23 cellular contexts compared by ENCODE assay signal in the genomic region with DNA sequence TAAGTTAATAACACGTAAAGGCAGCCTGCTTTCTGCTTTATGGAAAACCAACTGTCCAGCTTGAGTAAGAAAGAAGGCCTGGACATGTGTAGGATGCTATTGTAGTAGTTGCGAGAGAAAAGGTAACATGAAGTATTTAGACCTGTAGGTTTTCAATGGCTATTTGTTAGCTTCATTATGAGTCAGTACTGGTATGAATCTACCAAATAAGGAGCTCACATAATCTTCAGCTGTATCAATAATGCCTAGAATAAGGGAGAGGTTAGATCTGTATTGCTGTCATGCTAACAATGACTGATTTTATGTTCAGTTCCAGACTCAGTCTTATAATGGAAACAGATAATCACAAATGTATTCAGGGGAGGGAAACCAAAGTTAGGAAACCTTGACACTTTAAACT.
DNase-seq lines count a peak whose midpoint lies in the region; ATAC-seq and TF ChIP-seq lines count a peak whose summit lies in the region.
"Had no signal": no experiment of that assay in that cellular context is flagged by ENCODE, and none has a peak within 500 bp of the region (broad histone marks: within the 10 kb centered on the region; RNA-seq: fewer than 3 reads in every experiment).

No MANE protein-coding gene starts in this region.

- WGBS in mammary epithelial cell (ENCODE audit: low coverage, missing lambda C conversion rate): 51% methylated on average over 2 of the region's 2 CpGs

- no peaks in the 10 kb centered on the region for H3K27me3 ChIP-seq in mammary epithelial cell (ENCODE audit: insufficient read depth, low read length)
- no peaks in the 10 kb centered on the region for H3K27me3 ChIP-seq in left ventricle myocardium inferior (ENCODE audit: low read depth)
- H3K27me3 ChIP-seq: colonic mucosa, hepatocyte, MG63 had no signal

- H3K4me3 ChIP-seq in mammary epithelial cell (replicated peaks in 1 of 3; ENCODE audit: insufficient read depth in 1 of 3, low read depth in 2 of 3, low read length in 3 of 3) (no peak overlapping the region), left ventricle myocardium inferior (no peak overlapping the region)
- H3K4me3 ChIP-seq: colonic mucosa, hepatocyte, MG63, thoracic aorta had no signal

- H2AFZ ChIP-seq in mammary epithelial cell (ENCODE audit: low read depth, low read length): no peak overlapping the region
- H2AFZ ChIP-seq: hepatocyte had no signal

- H3K36me3 Mint-ChIP-seq in CD14-positive monocyte (no peaks in the 10 kb centered on the region), MCF 10A (ENCODE audit: insufficient read depth, unreplicated experiment) (no peaks in the 10 kb centered on the region)
- H3K36me3 Mint-ChIP-seq: activated naive CD4-positive, alpha-beta T cell treated with anti-CD3 and anti-CD28 coated beads, Interleukin-2, amount 50 U/mL, for 24 hours; WTC11 had no signal

- H3K9me3 ChIP-seq in mammary epithelial cell (replicated peaks; ENCODE audit: insufficient read depth, low read length) (no peaks in the 10 kb centered on the region), left ventricle myocardium inferior (replicated peaks) (peaks cover 3% of the 10 kb centered on the region)
- H3K9me3 ChIP-seq: colonic mucosa, MG63, thoracic aorta had no signal

- intact Hi-C loops in CD14-positive monocyte (cut with micrococcal nuclease): no loop called here
- intact Hi-C loops in MCF 10A (cut with micrococcal nuclease): no loop called here
- intact Hi-C loops in mammary epithelial cell (cut with micrococcal nuclease): no loop called here
- intact Hi-C loops in left ventricle myocardium inferior (cut with micrococcal nuclease): no loop called here

- no peaks in the 10 kb centered on the region for H3K79me2 ChIP-seq in mammary epithelial cell (ENCODE audit: insufficient read depth, low read length)
- H3K79me2 ChIP-seq: hepatocyte had no signal

- H3K36me3 ChIP-seq in mammary epithelial cell (ENCODE audit: insufficient read depth, low read length) (no peaks in the 10 kb centered on the region), left ventricle myocardium inferior (no peaks in the 10 kb centered on the region)
- H3K36me3 ChIP-seq: colonic mucosa, MG63, thoracic aorta had no signal

- H3K9ac ChIP-seq in mammary epithelial cell (ENCODE audit: insufficient read depth, low read length): no peak overlapping the region

- H3K4me1 Mint-ChIP-seq in CD14-positive monocyte (no peaks in the 10 kb centered on the region), MCF 10A (ENCODE audit: insufficient read depth, unreplicated experiment) (no peaks in the 10 kb centered on the region)
- H3K4me1 Mint-ChIP-seq: activated CD4-positive, alpha-beta memory T cell treated with anti-CD3 and anti-CD28 coated beads, Interleukin-2, amount 10 ng/mL, durations not matched to agents 7 days and 5 days; activated naive CD4-positive, alpha-beta T cell treated with anti-CD3 and anti-CD28 coated beads, Interleukin-2, amount 50 U/mL, for 24 hours; nephron; WTC11 had no signal

- H3K27ac Mint-ChIP-seq in CD14-positive monocyte: no peak overlapping the region
- H3K27ac Mint-ChIP-seq in MCF 10A (ENCODE audit: low read depth, unreplicated experiment): no peak overlapping the region
- H3K27ac Mint-ChIP-seq: activated CD4-positive, alpha-beta memory T cell treated with anti-CD3 and anti-CD28 coated beads, Interleukin-2, amount 10 ng/mL, durations not matched to agents 7 days and 5 days; activated naive CD4-positive, alpha-beta T cell treated with anti-CD3 and anti-CD28 coated beads, Interleukin-2, amount 50 U/mL, for 24 hours; nephron; WTC11 had no signal

- H3K9me3 Mint-ChIP-seq in CD14-positive monocyte: peaks cover 0 to 10% (median 2%) of the 10 kb centered on the region in 7 donors
- H3K9me3 Mint-ChIP-seq in MCF 10A (ENCODE audit: unreplicated experiment): no peaks in the 10 kb centered on the region
- H3K9me3 Mint-ChIP-seq: nephron had no signal

- H3K4me2 ChIP-seq in mammary epithelial cell (ENCODE audit: insufficient read depth, low read depth, low read length): no peak overlapping the region
- H3K4me2 ChIP-seq: hepatocyte had no signal

- TF ChIP-seq CTCF in CD14-positive monocyte (IDR thresholded peaks at IDR 0.05) (no peak), MCF 10A (IDR thresholded peaks at IDR 0.05; ENCODE audit: unreplicated experiment) (no peak), mammary epithelial cell (conservative IDR thresholded peaks at IDR 0.05 in 1 of 2, IDR thresholded peaks at IDR 0.05 in 1 of 2; ENCODE audit: extremely low read depth in 1 of 2, insufficient read depth in 1 of 2, low read depth in 1 of 2, low read length in 2 of 2) (no peak), left ventricle myocardium inferior (IDR thresholded peaks at IDR 0.05; ENCODE audit: borderline replicate concordance) (no peak)

- DNase-seq in CD14-positive monocyte (ENCODE audit: low spot score) (no peak), MCF 10A (ENCODE audit: unreplicated experiment) (no peak), mammary epithelial cell (no peak), left ventricle myocardium inferior (no peak)
- DNase-seq: activated CD4-positive, alpha-beta memory T cell treated with anti-CD3 and anti-CD28 coated beads, Interleukin-2, amount 10 ng/mL, durations not matched to agents 7 days and 5 days; activated T-cell treated with anti-CD3 and anti-CD28 coated beads, Interleukin-2, amount 50 U/mL, for 4 hours; colonic mucosa; EL; H7; kidney; MG63; NCI-H187; NCI-H510A treated with DMSO at 0.1 percent for 48 hours; SHP77 had no signal

- H3K4me3 Mint-ChIP-seq in CD14-positive monocyte (no peak overlapping the region), MCF 10A (ENCODE audit: unreplicated experiment) (no peak overlapping the region)
- H3K4me3 Mint-ChIP-seq: activated CD4-positive, alpha-beta memory T cell treated with anti-CD3 and anti-CD28 coated beads, Interleukin-2, amount 10 ng/mL, durations not matched to agents 7 days and 5 days; activated naive CD4-positive, alpha-beta T cell treated with anti-CD3 and anti-CD28 coated beads, Interleukin-2, amount 50 U/mL, for 24 hours; activated T-cell treated with anti-CD3 and anti-CD28 coated beads, Interleukin-2, amount 50 U/mL, for 4 hours; nephron; WTC11 had no signal

- BruUV-seq in MCF 10A (replicated peaks; lab: Mats Ljungman, UMichigan) (no TSS peak), mammary epithelial cell (replicated peaks; lab: Mats Ljungman, UMichigan) (no TSS peak)

- in situ Hi-C loops in mammary epithelial cell (cut with MboI; ENCODE audit: low sequenced_read_pairs in 2 of 2): no loop called here

- ATAC-seq in GM18907 (IDR thresholded peaks at IDR 0.05; ENCODE audit: unreplicated experiment) (peak; percentile 94), GM21447 (IDR thresholded peaks at IDR 0.05; ENCODE audit: unreplicated experiment) (peak; percentile 55), HG02973 (IDR thresholded peaks at IDR 0.05; ENCODE audit: unreplicated experiment) (peak; percentile 77), HG03469 (IDR thresholded peaks at IDR 0.05; ENCODE audit: unreplicated experiment) (peak; percentile 61)
- ATAC-seq: activated T-cell treated with anti-CD3 and anti-CD28 coated beads, Interleukin-2, amount 50 U/mL, for 4 hours; WTC11 had no signal

- H3K27ac ChIP-seq in mammary epithelial cell (ENCODE audit: insufficient read depth, low read depth, low read length): no peak overlapping the region
- no peak overlapping the region for H3K27ac ChIP-seq in left ventricle myocardium inferior (replicated peaks)
- H3K27ac ChIP-seq: colonic mucosa, hepatocyte had no signal

- H3K4me1 ChIP-seq in mammary epithelial cell (ENCODE audit: insufficient read depth, low read length) (no peaks in the 10 kb centered on the region), left ventricle myocardium inferior (no peaks in the 10 kb centered on the region)
- H3K4me1 ChIP-seq: colonic mucosa had no signal

- H4K20me1 ChIP-seq in mammary epithelial cell (ENCODE audit: insufficient read depth, low read length): no peaks in the 10 kb centered on the region

- dilution Hi-C loops in mammary epithelial cell (cut with HindIII; ENCODE audit: low sequenced_read_pairs): no loop called here

- H3K27me3 Mint-ChIP-seq in CD14-positive monocyte (ENCODE audit: low read depth in 3 of 3) (no peaks in the 10 kb centered on the region), MCF 10A (ENCODE audit: insufficient read depth, unreplicated experiment) (peaks cover 31% of the 10 kb centered on the region)
- H3K27me3 Mint-ChIP-seq: activated CD4-positive, alpha-beta memory T cell treated with anti-CD3 and anti-CD28 coated beads, Interleukin-2, amount 10 ng/mL, durations not matched to agents 7 days and 5 days; activated naive CD4-positive, alpha-beta T cell treated with anti-CD3 and anti-CD28 coated beads, Interleukin-2, amount 50 U/mL, for 24 hours had no signal

- POLR2A ChIA-PET in MCF 10A (lab: Yijun Ruan, JAX): no interaction called here

- CTCF ChIA-PET in MCF 10A (lab: Yijun Ruan, JAX) (interaction anchor here (0.6 kb wide), 1 partner anchor 13 kb away, joined by 3 read pairs; no protein-coding TSS in a partner anchor), mammary epithelial cell (lab: Charles Lee; ENCODE audit: low non-redundant PET) (no interaction called here)
